11 cellular contexts compared by ENCODE assay signal in genomic region chr15:66901336-66902100, GRCh38.
DNase-seq lines count a peak whose midpoint lies in the region; ATAC-seq lines count a peak whose summit lies in the region.
"Had no signal": no experiment of that assay in that cellular context is flagged by ENCODE, and none has a peak within 500 bp of the region (broad histone marks: within the 10 kb centered on the region; RNA-seq: fewer than 3 reads in every experiment).

No MANE protein-coding gene starts in this region.

- H3K27ac Mint-ChIP-seq in activated CD4-positive, alpha-beta T cell treated with anti-CD3 and anti-CD28 coated beads, Interleukin-2, amount 10 ng/mL, durations not matched to agents 24 days and 14 days, result no peak overlapping the region

- no peak overlapping the region for H3K9ac ChIP-seq in BLaER1

- H3K36me3 ChIP-seq in BLaER1, result no peaks in the 10 kb centered on the region

- peak overlapping the region; percentile 57; the same call in 1 of the 2 replicates for H3K27ac ChIP-seq in BLaER1

- H3K4me1 Mint-ChIP-seq in activated CD4-positive, alpha-beta T cell treated with anti-CD3 and anti-CD28 coated beads, Interleukin-2, amount 10 ng/mL, durations not matched to agents 24 days and 14 days, result peaks cover 16% of the 10 kb centered on the region

- H3K36me3 Mint-ChIP-seq in activated CD4-positive, alpha-beta T cell treated with anti-CD3 and anti-CD28 coated beads, Interleukin-2, amount 10 ng/mL, durations not matched to agents 24 days and 14 days (ENCODE audit: low read depth), result no peaks in the 10 kb centered on the region

- H3K4me3 Mint-ChIP-seq in activated CD4-positive, alpha-beta T cell treated with anti-CD3 and anti-CD28 coated beads, Interleukin-2, amount 10 ng/mL, durations not matched to agents 24 days and 14 days, result no peak overlapping the region

- intact Hi-C loops in activated CD4-positive, alpha-beta T cell treated with anti-CD3 and anti-CD28 coated beads, Interleukin-2, amount 10 ng/mL, durations not matched to agents 24 days and 14 days (cut with micrococcal nuclease), result no loop called here

- no peak for ATAC-seq in GM21717 (IDR thresholded peaks at IDR 0.05; ENCODE audit: unreplicated experiment)
- no peak for ATAC-seq in GM18511 (IDR thresholded peaks at IDR 0.05; ENCODE audit: unreplicated experiment)
- no peak for ATAC-seq in GM18502 (IDR thresholded peaks at IDR 0.05; ENCODE audit: poor library complexity, unreplicated experiment)
- ATAC-seq: left lobe of liver had no signal

- DNase-seq in LHCN-M2 (ENCODE audit: low read depth) (peak; percentile 41), cerebellar cortex (ENCODE audit: low spot score) (peak; percentile 44), mesenteric fat pad (ENCODE audit: low spot score) (peak; percentile 43)
- DNase-seq in activated CD4-positive, alpha-beta T cell treated with anti-CD3 and anti-CD28 coated beads, Interleukin-2, amount 10 ng/mL, durations not matched to agents 24 days and 14 days, result no peak
- DNase-seq: activated CD4-positive, alpha-beta T cell treated with anti-CD3 and anti-CD28 coated beads, Interleukin-2, amount 50 U/mL, for 48 hours; Caco-2 had no signal

- H3K27me3 ChIP-seq in BLaER1, result no peaks in the 10 kb centered on the region

- no peaks in the 10 kb centered on the region for H4K20me1 ChIP-seq in BLaER1

- H3K4me1 ChIP-seq in BLaER1, result peaks cover 10% of the 10 kb centered on the region

- peaks cover 8% of the 10 kb centered on the region for H3K27me3 Mint-ChIP-seq in activated CD4-positive, alpha-beta T cell treated with anti-CD3 and anti-CD28 coated beads, Interleukin-2, amount 10 ng/mL, durations not matched to agents 24 days and 14 days

- peak overlapping the region; percentile 54 for H3K4me2 ChIP-seq in BLaER1

- no peak overlapping the region for H3K4me3 ChIP-seq in BLaER1

- peaks cover 8% of the 10 kb centered on the region for H3K9me3 Mint-ChIP-seq in activated CD4-positive, alpha-beta T cell treated with anti-CD3 and anti-CD28 coated beads, Interleukin-2, amount 10 ng/mL, durations not matched to agents 24 days and 14 days

- H3K9me3 ChIP-seq in BLaER1, result peaks cover 6% of the 10 kb centered on the region
- H3K9me3 ChIP-seq: Caco-2 had no signal
